Comparison of ENCODE assay signal across 15 cellular contexts in genomic region chr5:79750611-79751510, GRCh38.
DNase-seq lines count a peak whose midpoint lies in the region; TF ChIP-seq lines count a peak whose summit lies in the region.
"Had no signal": no experiment of that assay in that cellular context is flagged by ENCODE, and none has a peak within 500 bp of the region (broad histone marks: within the 10 kb centered on the region; RNA-seq: fewer than 3 reads in every experiment).

No MANE protein-coding gene starts in this region.

- H3K4me3 ChIP-seq in HAP-1 (no peak overlapping the region), iPS-20b (ENCODE audit: low read length) (peak overlapping the region; percentile 34; the same call in 1 of the 2 replicates), uterus (no peak overlapping the region), colonic mucosa (no peak overlapping the region), ovary (no peak overlapping the region)
- H3K4me3 ChIP-seq: BLaER1, SJSA1 had no signal

- no peak for TF ChIP-seq EP300 in ovary (IDR thresholded peaks at IDR 0.05)

- CTCF ChIA-PET in activated naive CD4-positive, alpha-beta T cell treated with anti-CD3 and anti-CD28 coated beads for 36 hours (lab: Charles Lee) = no interaction called here

- no peak overlapping the region for H3K27ac Mint-ChIP-seq in activated naive CD4-positive, alpha-beta T cell treated with anti-CD3 and anti-CD28 coated beads for 36 hours

- DNase-seq in HAP-1 (ENCODE audit: low spot score in 2 of 2) (peak; percentile 14 to 85), epidermal melanocyte (ENCODE audit: insufficient read length, low spot score) (peak; percentile 23), uterus (no peak), colonic mucosa (no peak), ovary (no peak)
- DNase-seq in activated naive CD4-positive, alpha-beta T cell treated with anti-CD3 and anti-CD28 coated beads for 36 hours = no peak
- DNase-seq: EL, MV-4-11, NCI-H1436, NCI-H2029 treated with DMSO at 0.1 percent for 48 hours, NCI-H524, RPMI8226 had no signal

- H3K4me1 ChIP-seq in HAP-1 = peaks cover 21% of the 10 kb centered on the region
- peaks cover 31% of the 10 kb centered on the region for H3K4me1 ChIP-seq in iPS-20b (ENCODE audit: insufficient read depth, low read length)
- H3K4me1 ChIP-seq in uterus = peaks cover 0 to 4% of the 10 kb centered on the region in 2 donors
- H3K4me1 ChIP-seq in colonic mucosa = no peaks in the 10 kb centered on the region
- H3K4me1 ChIP-seq in ovary (ENCODE audit: insufficient read depth) = no peaks in the 10 kb centered on the region
- H3K4me1 ChIP-seq: SJSA1 had no signal

- peaks cover 5% of the 10 kb centered on the region for H3K27me3 Mint-ChIP-seq in activated naive CD4-positive, alpha-beta T cell treated with anti-CD3 and anti-CD28 coated beads for 36 hours (ENCODE audit: low read depth)

- TF ChIP-seq CTCF in uterus (IDR thresholded peaks at IDR 0.05) = no peak
- no peak for TF ChIP-seq CTCF in colonic mucosa (IDR thresholded peaks at IDR 0.05)
- no peak for TF ChIP-seq CTCF in ovary (IDR thresholded peaks at IDR 0.05)

- 70 to 72% (median 70%) methylated on average over 8 of the region's 8 CpGs for WGBS in ovary, 3 donors

- H3K27ac ChIP-seq in iPS-20b (ENCODE audit: low read length) = no peak overlapping the region
- peak overlapping the region; percentile 28 to 54 for H3K27ac ChIP-seq in uterus
- no peak overlapping the region for H3K27ac ChIP-seq in colonic mucosa
- no peak overlapping the region for H3K27ac ChIP-seq in ovary
- H3K27ac ChIP-seq: BLaER1, SJSA1 had no signal

- no peak overlapping the region; the same call in 1 of the 2 replicates for H3K9ac ChIP-seq in iPS-20b (ENCODE audit: low read depth, low read length)
- no peak overlapping the region for H3K9ac ChIP-seq in colonic mucosa (ENCODE audit: low read depth in 2 of 2, low read length in 2 of 2)
- H3K9ac ChIP-seq: BLaER1 had no signal

- H3K36me3 ChIP-seq in HAP-1 (replicated peaks) (no peaks in the 10 kb centered on the region), iPS-20b (ENCODE audit: insufficient read depth, low read depth, low read length) (no peaks in the 10 kb centered on the region), uterus (no peaks in the 10 kb centered on the region), colonic mucosa (no peaks in the 10 kb centered on the region), ovary (no peaks in the 10 kb centered on the region)
- H3K36me3 ChIP-seq: BLaER1, SJSA1 had no signal

- no peaks in the 10 kb centered on the region for H3K36me3 Mint-ChIP-seq in activated naive CD4-positive, alpha-beta T cell treated with anti-CD3 and anti-CD28 coated beads for 36 hours (ENCODE audit: low read depth)

- H3K9me3 ChIP-seq in HAP-1 (no peaks in the 10 kb centered on the region), iPS-20b (ENCODE audit: insufficient read depth, low read depth, low read length) (no peaks in the 10 kb centered on the region), uterus (no peaks in the 10 kb centered on the region), colonic mucosa (no peaks in the 10 kb centered on the region), ovary (no peaks in the 10 kb centered on the region)
- H3K9me3 ChIP-seq: BLaER1, SJSA1 had no signal

- intact Hi-C loops in uterus (cut with DNase I; ENCODE audit: low total_unique reads) = no loop called here
- intact Hi-C loops in activated naive CD4-positive, alpha-beta T cell treated with anti-CD3 and anti-CD28 coated beads for 36 hours (cut with micrococcal nuclease) = no loop called here
- intact Hi-C loops in colonic mucosa (cut with DNase I) = no loop called here
- intact Hi-C loops in ovary (cut with DNase I) = no loop called here

- no peak overlapping the region for H3K4me3 Mint-ChIP-seq in activated naive CD4-positive, alpha-beta T cell treated with anti-CD3 and anti-CD28 coated beads for 36 hours

- in situ Hi-C loops in HAP-1 (cut with MboI; ENCODE audit: low sequenced_read_pairs) = no loop called here

- no peaks in the 10 kb centered on the region for H3K9me3 Mint-ChIP-seq in activated naive CD4-positive, alpha-beta T cell treated with anti-CD3 and anti-CD28 coated beads for 36 hours

- no peaks in the 10 kb centered on the region for H3K27me3 ChIP-seq in HAP-1 (ENCODE audit: low read depth)
- no peaks in the 10 kb centered on the region for H3K27me3 ChIP-seq in iPS-20b (ENCODE audit: insufficient read depth, low read length)
- H3K27me3 ChIP-seq in uterus = no peaks in the 10 kb centered on the region
- H3K27me3 ChIP-seq in colonic mucosa = no peaks in the 10 kb centered on the region
- no peaks in the 10 kb centered on the region for H3K27me3 ChIP-seq in ovary
- H3K27me3 ChIP-seq: BLaER1 had no signal

- TF ChIP-seq POLR2A in uterus (IDR thresholded peaks at IDR 0.05) (no peak), ovary (IDR thresholded peaks at IDR 0.05) (no peak)

- H3K4me1 Mint-ChIP-seq in activated naive CD4-positive, alpha-beta T cell treated with anti-CD3 and anti-CD28 coated beads for 36 hours (ENCODE audit: low read depth) = peaks cover 2% of the 10 kb centered on the region

Comparison
In these comparisons a context has a peak if more than half of its experiments do, and no peak if none do; other contexts are left out.
1. DNase-seq: peak in HAP-1 (2 of 2) and epidermal melanocyte (single experiment); none in uterus (0 of 2), activated naive CD4-positive, alpha-beta T cell treated with anti-CD3 and anti-CD28 coated beads for 36 hours (single experiment), colonic mucosa (single experiment) and ovary (0 of 5).
2. H3K27ac ChIP-seq: peak in uterus (2 of 2); none in iPS-20b (single experiment), colonic mucosa (single experiment) and ovary (0 of 2).